8 cellular contexts compared by ENCODE assay signal in the genomic region with DNA sequence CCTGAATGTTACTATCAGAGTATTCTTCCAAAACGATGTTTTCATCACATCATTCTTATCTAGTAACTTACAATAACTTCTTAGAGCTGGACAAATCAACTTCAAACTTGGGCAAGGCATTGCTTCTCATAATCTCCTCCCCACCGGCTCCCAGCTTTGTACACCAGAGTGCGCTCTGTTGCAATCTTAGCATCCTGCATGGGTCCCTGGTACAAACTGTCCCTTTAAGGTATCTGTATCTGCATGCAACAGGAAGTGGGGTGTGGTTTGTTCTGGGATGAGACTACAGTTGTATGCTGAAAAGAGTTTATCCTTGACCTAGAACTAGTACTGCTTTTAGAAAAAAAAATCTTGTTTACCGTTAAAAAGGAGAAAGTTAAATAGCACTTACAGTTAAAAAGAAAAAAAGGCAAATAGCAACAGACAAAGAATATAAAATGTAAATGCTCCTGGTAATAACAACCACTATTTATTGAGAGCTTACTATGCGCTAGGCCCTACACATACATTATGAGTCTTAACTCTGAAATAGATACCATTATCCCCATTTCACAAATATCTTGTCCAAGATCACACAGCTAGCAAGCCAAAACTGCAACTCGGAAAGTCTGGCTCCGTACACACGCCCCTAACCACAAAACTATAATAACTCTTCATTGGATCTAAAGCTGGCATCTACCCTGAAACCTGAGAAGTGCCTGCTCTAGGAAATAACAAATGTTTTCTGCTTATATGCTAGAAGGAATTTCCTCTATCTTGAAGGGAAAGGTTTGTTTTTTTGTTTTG. TPM values are rescaled to one million over a fixed set of nuclear protein-coding genes. Genes with fewer than 3 reads are reported as not detected.
DNase-seq lines count a peak whose midpoint lies in the region; ATAC-seq and TF ChIP-seq lines count a peak whose summit lies in the region.

No MANE protein-coding gene starts in this region.

- POLR2A ChIA-PET in RWPE1 (lab: Yijun Ruan, JAX; ENCODE audit: low non-redundant PET) = no interaction called here

- no peak overlapping the region for H3K4me3 Mint-ChIP-seq in Calu3 (ENCODE audit: low read depth, unreplicated experiment)

- no peak overlapping the region for H3K4me3 ChIP-seq in right atrium auricular region

- H3K4me1 ChIP-seq in right atrium auricular region = peaks cover 0 to 8% of the 10 kb centered on the region in 2 donors

- no peaks in the 10 kb centered on the region for H3K4me1 Mint-ChIP-seq in Calu3 (ENCODE audit: low read depth, unreplicated experiment)

- no peaks in the 10 kb centered on the region for H3K9me3 ChIP-seq in right atrium auricular region

- intact Hi-C loops in Calu3 (cut with micrococcal nuclease; ENCODE audit: unreplicated experiment) = loop anchor here (2.0 kb wide), 1 partner anchor 240 kb away; no protein-coding TSS in a partner anchor

- TF ChIP-seq CTCF in Calu3 (IDR thresholded peaks at IDR 0.05; ENCODE audit: unreplicated experiment) = no peak
- TF ChIP-seq CTCF in RWPE1 (conservative IDR thresholded peaks at IDR 0.05; ENCODE audit: low read depth) = peak; percentile 49
- TF ChIP-seq CTCF in right atrium auricular region (IDR thresholded peaks at IDR 0.05) = peak; percentile 34 to 71

- H3K27ac Mint-ChIP-seq in Calu3 (ENCODE audit: unreplicated experiment) = no peak overlapping the region

- peaks cover 16% of the 10 kb centered on the region for H3K27me3 Mint-ChIP-seq in Calu3 (ENCODE audit: unreplicated experiment)

- peak; percentile 39 for DNase-seq in Calu3
- peak; percentile 55 for DNase-seq in RWPE1 (ENCODE audit: low spot score)
- peak; percentile 89 for DNase-seq in activated effector memory CD4-positive, alpha-beta T cell treated with anti-CD3 and anti-CD28 coated beads, Interleukin-2, amount 50 U/mL, for 16 hours
- DNase-seq in right atrium auricular region (ENCODE audit: low spot score) = no peak
- DNase-seq in stimulated activated CD4-positive, alpha-beta T cell treated with anti-CD3 and anti-CD28 coated beads, Interleukin-1b, Interleukin-23, amount 100 ng/mL, for 24 hours (ENCODE audit: low read depth in 4 of 4, low spot score in 1 of 4) = peak; percentile 43 to 64 (median 56)
- no peak for DNase-seq in occipital lobe (lab: John Stamatoyannopoulos, UW)

- H3K27me3 ChIP-seq in right atrium auricular region = no peaks in the 10 kb centered on the region

- ATAC-seq in GM19468 (IDR thresholded peaks at IDR 0.05; ENCODE audit: extremely low read depth, unreplicated experiment) (peak; percentile 100), HG03521 (IDR thresholded peaks at IDR 0.05; ENCODE audit: unreplicated experiment) (peak; percentile 100)

- H3K36me3 Mint-ChIP-seq in Calu3 (ENCODE audit: insufficient read depth, unreplicated experiment) = no peaks in the 10 kb centered on the region

- no peaks in the 10 kb centered on the region for H3K36me3 ChIP-seq in right atrium auricular region

- peaks cover 3% of the 10 kb centered on the region for H3K9me3 Mint-ChIP-seq in Calu3 (ENCODE audit: low read depth, unreplicated experiment)

- no peak overlapping the region for H3K27ac ChIP-seq in RWPE1
- no peak overlapping the region for H3K27ac ChIP-seq in right atrium auricular region

- CTCF ChIA-PET in Calu3 (lab: Charles Lee) = interaction anchor here (0.5 kb wide), 1 partner anchor 96 kb away, joined by 3 read pairs; no protein-coding TSS in a partner anchor
- CTCF ChIA-PET in RWPE1 (lab: Yijun Ruan, JAX) = interaction anchor here (0.6 to 0.7 kb wide), 3 partner anchors 171 to 228 kb away, joined by 3 to 4 read pairs (median 3); no protein-coding TSS in a partner anchor

- BruUV-seq in Calu3 (replicated peaks; lab: Mats Ljungman, UMichigan) = no TSS peak

RNA-seq across cellular contexts. Expression of a gene that starts 9.8 kb away (rescaled TPM):
- total RNA-seq in Calu3 (2022) = 7.1 and 7.5 TPM in 2 replicates
- total RNA-seq in right atrium auricular region = 10 to 100 TPM; 43.4 to 51.1 TPM
- 62.5 TPM for total RNA-seq in occipital lobe

Comparison
In these comparisons a context has a peak if more than half of its experiments do, and no peak if none do; other contexts are left out.
1. DNase-seq: peak in Calu3 (single experiment), RWPE1 (single experiment), activated effector memory CD4-positive, alpha-beta T cell treated with anti-CD3 and anti-CD28 coated beads, Interleukin-2, amount 50 U/mL, for 16 hours (single experiment) and stimulated activated CD4-positive, alpha-beta T cell treated with anti-CD3 and anti-CD28 coated beads, Interleukin-1b, Interleukin-23, amount 100 ng/mL, for 24 hours (4 of 4); none in right atrium auricular region (single experiment) and occipital lobe (single experiment).